ENCODE assay signal across 8 cellular contexts in genomic region chr1:151612506-151613274, GRCh38. TPM values are rescaled to one million over a fixed set of nuclear protein-coding genes. Genes with fewer than 3 reads are reported as not detected.
DNase-seq lines count a peak whose midpoint lies in the region; ATAC-seq and TF ChIP-seq lines count a peak whose summit lies in the region.

No MANE protein-coding gene starts in this region.

- POLR2A ChIA-PET in HCT116 (lab: Charles Lee) = interaction anchor here (0.6 to 0.7 kb wide), 2 partner anchors 68 to 132 kb away, joined by 3 to 4 read pairs; no protein-coding TSS in a partner anchor

- H2AFZ ChIP-seq in HCT116 (ENCODE audit: low read depth, low read length, poor library complexity, severe bottlenecking) = no peak overlapping the region

- H3K4me3 ChIP-seq in HCT116 (replicated peaks in 1 of 2; ENCODE audit: low read depth in 1 of 2, low read length in 2 of 2) (peak overlapping the region; percentile 76 to 79), iPS-15b (ENCODE audit: low read depth, low read length) (peak overlapping the region; percentile 98), skeletal muscle satellite cell (ENCODE audit: low read length) (peak overlapping the region; percentile 96)

- H3K9me2 ChIP-seq in HCT116 (ENCODE audit: insufficient read depth) = no peaks in the 10 kb centered on the region

- H3K27me3 ChIP-seq in HCT116 (ENCODE audit: insufficient read depth, low read length) = no peaks in the 10 kb centered on the region
- no peaks in the 10 kb centered on the region for H3K27me3 ChIP-seq in iPS-15b (ENCODE audit: control insufficient read depth, insufficient read depth, low read length)
- no peaks in the 10 kb centered on the region for H3K27me3 ChIP-seq in skeletal muscle satellite cell (ENCODE audit: control insufficient read depth, insufficient read depth, low read length)

- peak overlapping the region; percentile 80 for H3K9ac ChIP-seq in HCT116 (ENCODE audit: low read length)
- H3K9ac ChIP-seq in iPS-15b (ENCODE audit: low read depth, low read length) = peak overlapping the region; percentile 57
- H3K9ac ChIP-seq in skeletal muscle satellite cell (ENCODE audit: low read depth, low read length) = peak overlapping the region; percentile 89

- intact Hi-C loops in HCT116 (cut with micrococcal nuclease) = no loop called here

- TF ChIP-seq POLR2A in HCT116 (IDR thresholded peaks at IDR 0.05; ENCODE audit: borderline replicate concordance, extremely low read depth, insufficient read depth, insufficient read length) = no peak

- no peak for TF ChIP-seq RAD21 in HCT116 (IDR thresholded peaks at IDR 0.05; ENCODE audit: low read depth)

- H3K9me3 ChIP-seq in HCT116 (ENCODE audit: control insufficient read depth in 1 of 2, insufficient read depth in 1 of 2, low read depth in 1 of 2, low read length in 2 of 2) (no peaks in the 10 kb centered on the region), iPS-15b (ENCODE audit: control insufficient read depth, insufficient read depth, low read length) (no peaks in the 10 kb centered on the region), skeletal muscle satellite cell (replicated peaks; ENCODE audit: low read length) (no peaks in the 10 kb centered on the region)

- ATAC-seq in HCT116 (peak; percentile 20), GM21619 (IDR thresholded peaks at IDR 0.05; ENCODE audit: unreplicated experiment) (no peak)

- H3K4me2 ChIP-seq in HCT116 (ENCODE audit: low read length) = peak overlapping the region; percentile 79
- H3K4me2 ChIP-seq in skeletal muscle satellite cell (ENCODE audit: low read length) = peak overlapping the region; percentile 97

- CTCF ChIA-PET in HCT116 (lab: Charles Lee) = no interaction called here

- no TSS peak for BruUV-seq in HCT116 (replicated peaks; lab: Mats Ljungman, UMichigan)

- DNase-seq in ELR (ENCODE audit: low read depth) (peak; percentile 55), HCT116 (ENCODE audit: low read depth, low spot score) (no peak), astrocyte of the hippocampus (ENCODE audit: low read depth, low spot score) (peak; percentile 41), COR-L47 (lab: John Stamatoyannopoulos, UW) (no peak)

- no peak for TF ChIP-seq CTCF in HCT116 (IDR thresholded peaks at IDR 0.05 in 2 of 3, conservative IDR thresholded peaks at IDR 0.05 in 1 of 3; ENCODE audit: borderline replicate concordance in 1 of 3, insufficient read depth in 1 of 3, low read depth in 2 of 3, low read length in 2 of 3)

- 0 out of 4 replicates have a peak, but pooled peaks cover 0 to 2% of the 10 kb centered on the region in 2 experiments for H3K36me3 ChIP-seq in HCT116 (ENCODE audit: control insufficient read depth in 1 of 2, insufficient read depth in 2 of 2, low read length in 2 of 2)
- no peaks in the 10 kb centered on the region for H3K36me3 ChIP-seq in iPS-15b (ENCODE audit: control insufficient read depth, insufficient read depth, low read length)
- H3K36me3 ChIP-seq in skeletal muscle satellite cell (ENCODE audit: insufficient read depth, low read length) = no peaks in the 10 kb centered on the region

- RAD21 ChIA-PET in HCT116 (lab: Charles Lee; ENCODE audit: low non-redundant PET in 1 of 2, low total read pairs in 2 of 2, uncharacterized antibody in 2 of 2, unreplicated experiment in 2 of 2) = no interaction called here

- peaks cover 44% of the 10 kb centered on the region for H3K79me2 ChIP-seq in HCT116 (ENCODE audit: insufficient read depth, low read length)

- no peaks in the 10 kb centered on the region for H4K20me1 ChIP-seq in HCT116 (ENCODE audit: insufficient read depth)

- peaks cover 8 to 44% of the 10 kb centered on the region in 2 experiments; a peak in 3 of 4 replicates for H3K4me1 ChIP-seq in HCT116 (ENCODE audit: control insufficient read depth in 1 of 2, insufficient read depth in 2 of 2, low read length in 2 of 2)
- H3K4me1 ChIP-seq in iPS-15b (ENCODE audit: control insufficient read depth, insufficient read depth, low read length) = no peaks in the 10 kb centered on the region
- H3K4me1 ChIP-seq in skeletal muscle satellite cell (ENCODE audit: control insufficient read depth, insufficient read depth, low read length) = peaks cover 36% of the 10 kb centered on the region

- peak overlapping the region; percentile 84; the same call in 1 of the 2 replicates for H3K27ac ChIP-seq in HCT116 (ENCODE audit: low read depth, low read length)

TF ChIP-seq in HCT116, 20 proteins besides CTCF, POLR2A, EP300 and RAD21 (continues in another document):
- TF ChIP-seq SRF (IDR thresholded peaks at IDR 0.05; ENCODE audit: low read depth) = no peak
- no peak for TF ChIP-seq ELF1 (IDR thresholded peaks at IDR 0.05; ENCODE audit: borderline replicate concordance, low read depth)
- no peak for TF ChIP-seq EZH2 (IDR thresholded peaks at IDR 0.05)
- TF ChIP-seq, protein P1, sequence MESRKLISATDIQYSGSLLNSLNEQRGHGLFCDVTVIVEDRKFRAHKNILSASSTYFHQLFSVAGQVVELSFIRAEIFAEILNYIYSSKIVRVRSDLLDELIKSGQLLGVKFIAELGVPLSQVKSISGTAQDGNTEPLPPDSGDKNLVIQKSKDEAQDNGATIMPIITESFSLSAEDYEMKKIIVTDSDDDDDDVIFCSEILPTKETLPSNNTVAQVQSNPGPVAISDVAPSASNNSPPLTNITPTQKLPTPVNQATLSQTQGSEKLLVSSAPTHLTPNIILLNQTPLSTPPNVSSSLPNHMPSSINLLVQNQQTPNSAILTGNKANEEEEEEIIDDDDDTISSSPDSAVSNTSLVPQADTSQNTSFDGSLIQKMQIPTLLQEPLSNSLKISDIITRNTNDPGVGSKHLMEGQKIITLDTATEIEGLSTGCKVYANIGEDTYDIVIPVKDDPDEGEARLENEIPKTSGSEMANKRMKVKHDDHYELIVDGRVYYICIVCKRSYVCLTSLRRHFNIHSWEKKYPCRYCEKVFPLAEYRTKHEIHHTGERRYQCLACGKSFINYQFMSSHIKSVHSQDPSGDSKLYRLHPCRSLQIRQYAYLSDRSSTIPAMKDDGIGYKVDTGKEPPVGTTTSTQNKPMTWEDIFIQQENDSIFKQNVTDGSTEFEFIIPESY (IDR thresholded peaks at IDR 0.05; ENCODE audit: extremely low read depth, insufficient replicate concordance, low read length) = no peak
- no peak for TF ChIP-seq CEBPB (IDR thresholded peaks at IDR 0.05; ENCODE audit: low read depth)
- no peak for TF ChIP-seq EZH2phosphoT487 (IDR thresholded peaks at IDR 0.05; ENCODE audit: borderline replicate concordance)
- no peak for TF ChIP-seq ZNF274 (IDR thresholded peaks at IDR 0.05; ENCODE audit: low read depth, low read length)
- TF ChIP-seq POLR2AphosphoS5 (IDR thresholded peaks at IDR 0.05; ENCODE audit: low read depth, low read length) = no peak
- no peak for TF ChIP-seq JUND (IDR thresholded peaks at IDR 0.05)

TF ChIP-seq in PFSK-1, 5 proteins besides CTCF, POLR2A, EP300 and RAD21:
- TF ChIP-seq POLR2AphosphoS5 (IDR thresholded peaks at IDR 0.05; ENCODE audit: low read depth, low read length) (no peak; the same call in 1 of the 2 replicates), FOXP2 (optimal IDR thresholded peaks at IDR 0.05; ENCODE audit: borderline replicate concordance, extremely low read depth, extremely low read length, insufficient read depth) (no peak), SIN3A (IDR thresholded peaks at IDR 0.05; ENCODE audit: borderline replicate concordance, insufficient read depth, low read length) (no peak), TAF1 (IDR thresholded peaks at IDR 0.05; ENCODE audit: borderline replicate concordance, insufficient read depth, low read length) (peak; percentile 16; the same call in 1 of the 2 replicates)
- TF ChIP-seq, protein P2, sequence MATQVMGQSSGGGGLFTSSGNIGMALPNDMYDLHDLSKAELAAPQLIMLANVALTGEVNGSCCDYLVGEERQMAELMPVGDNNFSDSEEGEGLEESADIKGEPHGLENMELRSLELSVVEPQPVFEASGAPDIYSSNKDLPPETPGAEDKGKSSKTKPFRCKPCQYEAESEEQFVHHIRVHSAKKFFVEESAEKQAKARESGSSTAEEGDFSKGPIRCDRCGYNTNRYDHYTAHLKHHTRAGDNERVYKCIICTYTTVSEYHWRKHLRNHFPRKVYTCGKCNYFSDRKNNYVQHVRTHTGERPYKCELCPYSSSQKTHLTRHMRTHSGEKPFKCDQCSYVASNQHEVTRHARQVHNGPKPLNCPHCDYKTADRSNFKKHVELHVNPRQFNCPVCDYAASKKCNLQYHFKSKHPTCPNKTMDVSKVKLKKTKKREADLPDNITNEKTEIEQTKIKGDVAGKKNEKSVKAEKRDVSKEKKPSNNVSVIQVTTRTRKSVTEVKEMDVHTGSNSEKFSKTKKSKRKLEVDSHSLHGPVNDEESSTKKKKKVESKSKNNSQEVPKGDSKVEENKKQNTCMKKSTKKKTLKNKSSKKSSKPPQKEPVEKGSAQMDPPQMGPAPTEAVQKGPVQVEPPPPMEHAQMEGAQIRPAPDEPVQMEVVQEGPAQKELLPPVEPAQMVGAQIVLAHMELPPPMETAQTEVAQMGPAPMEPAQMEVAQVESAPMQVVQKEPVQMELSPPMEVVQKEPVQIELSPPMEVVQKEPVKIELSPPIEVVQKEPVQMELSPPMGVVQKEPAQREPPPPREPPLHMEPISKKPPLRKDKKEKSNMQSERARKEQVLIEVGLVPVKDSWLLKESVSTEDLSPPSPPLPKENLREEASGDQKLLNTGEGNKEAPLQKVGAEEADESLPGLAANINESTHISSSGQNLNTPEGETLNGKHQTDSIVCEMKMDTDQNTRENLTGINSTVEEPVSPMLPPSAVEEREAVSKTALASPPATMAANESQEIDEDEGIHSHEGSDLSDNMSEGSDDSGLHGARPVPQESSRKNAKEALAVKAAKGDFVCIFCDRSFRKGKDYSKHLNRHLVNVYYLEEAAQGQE (IDR thresholded peaks at IDR 0.05; ENCODE audit: insufficient read depth in 1 of 2, low read depth in 2 of 2, low read length in 2 of 2) = no peak

RNA-seq across cellular contexts. Expression of gene SNX27, which starts 0.8 kb away (rescaled TPM):
- total RNA-seq in HCT116 (2021; ENCODE audit: unreplicated experiment) = 42.2 TPM
- 11.7 and 11.8 TPM in 2 replicates for polyA plus RNA-seq in HCT116 (2012)
- polyA plus RNA-seq in PFSK-1 (2012; ENCODE audit: insufficient read length, low read depth) = 4.8 TPM
- total RNA-seq in skeletal muscle satellite cell (2012; rRNA removed) = 20.3 and 25.3 TPM in 2 replicates

Comparison
In these comparisons a context has a peak if more than half of its experiments do, and no peak if none do; other contexts are left out.
1. DNase-seq: peak in ELR (single experiment) and astrocyte of the hippocampus (single experiment); none in HCT116 (single experiment) and COR-L47 (single experiment).
2. Peak in every context shown above with its lines, with median percentiles within 50 percentile points of each other: H3K4me3 ChIP-seq and H3K9ac ChIP-seq.